In genomic region chr2:178361588-178361987, GRCh38 we compare ENCODE assay signal across 21 cellular contexts.
DNase-seq lines count a peak whose midpoint lies in the region; ATAC-seq, FAIRE-seq and TF ChIP-seq lines count a peak whose summit lies in the region.
"Had no signal": no experiment of that assay in that cellular context is flagged by ENCODE, and none has a peak within 500 bp of the region (broad histone marks: within the 10 kb centered on the region; RNA-seq: fewer than 3 reads in every experiment).

No MANE protein-coding gene starts in this region.

- no peaks in the 10 kb centered on the region for H3K79me2 ChIP-seq in mesendoderm (ENCODE audit: control insufficient read depth, insufficient read depth, low read length)

- H3K23ac ChIP-seq in mesendoderm (ENCODE audit: low read length) = peak overlapping the region; percentile 66

- no peak overlapping the region for H2AK5ac ChIP-seq in mesendoderm (ENCODE audit: low read length)

- WGBS in mesendoderm (ENCODE audit: extremely low coverage, insufficient coverage, low lambda C conversion rate) = no CpG with 5 or more reads among the region's 4 CpGs

- no peaks in the 10 kb centered on the region for H3K79me1 ChIP-seq in mesendoderm (ENCODE audit: low read length)

- ATAC-seq in natural killer cell treated with Interleukin-12 subunit alpha and Interleukin-12 subunit beta and Interleukin-15 and Interleukin-18, amount 100 ng/mL, for 72 hours = no peak
- ATAC-seq: CD8-positive, alpha-beta T cell had no signal

- no peak overlapping the region for H2BK15ac ChIP-seq in mesendoderm (replicated peaks; ENCODE audit: low read depth)

- H3K27me3 Mint-ChIP-seq in natural killer cell treated with Interleukin-12 subunit alpha and Interleukin-12 subunit beta and Interleukin-15 and Interleukin-18, amount 100 ng/mL, for 72 hours = peaks cover 10 to 11% of the 10 kb centered on the region in 2 donors

- H3K4me2 ChIP-seq in mesendoderm (ENCODE audit: low read length) = no peak overlapping the region
- H3K4me2 ChIP-seq: BLaER1 had no signal

- H2BK5ac ChIP-seq in mesendoderm (ENCODE audit: low read length) = no peak overlapping the region

- H3K4me3 ChIP-seq in mesendoderm (ENCODE audit: low read length) = no peak overlapping the region
- H3K4me3 ChIP-seq: BLaER1, HAP-1 had no signal

- no peak overlapping the region for H4K5ac ChIP-seq in mesendoderm (ENCODE audit: low read length)

- H3K27ac ChIP-seq in mesendoderm (ENCODE audit: low read depth, low read length) = no peak overlapping the region
- H3K27ac ChIP-seq: BLaER1, C4-2B had no signal

- in situ Hi-C loops in G401 (cut with HindIII; ENCODE audit: low sequenced_read_pairs) = no loop called here

- no peak overlapping the region for H3K18ac ChIP-seq in mesendoderm (ENCODE audit: low read length)

- no peak overlapping the region for H4K8ac ChIP-seq in mesendoderm (ENCODE audit: low read depth, low read length)

- no peak for DNase-seq in D721Med (ENCODE audit: insufficient read length, low spot score)
- DNase-seq in G401 (ENCODE audit: low spot score) = peak; percentile 4
- peak; percentile 22 for DNase-seq in NCI-H524 treated with DMSO at 0.1 percent for 48 hours (lab: John Stamatoyannopoulos, UW)
- DNase-seq in mesendoderm = no peak
- no peak for DNase-seq in natural killer cell treated with Interleukin-12 subunit alpha and Interleukin-12 subunit beta and Interleukin-15 and Interleukin-18, amount 100 ng/mL, for 72 hours (ENCODE audit: low spot score)
- DNase-seq in NCI-H2171 (lab: John Stamatoyannopoulos, UW) = no peak
- DNase-seq: Caco-2; CD4-positive, CD25-positive, alpha-beta regulatory T cell; CD8-positive, alpha-beta T cell; DMS 273 treated with DMSO at 0.1 percent for 48 hours; DMS79; EL; GF-D8; GOT3; HFFc6 had no signal

- no peak overlapping the region for H3K4ac ChIP-seq in mesendoderm (ENCODE audit: low read depth, low read length)

- no peak overlapping the region for H3K9ac ChIP-seq in mesendoderm (ENCODE audit: low read length)
- H3K9ac ChIP-seq: BLaER1 had no signal

- H3K27ac Mint-ChIP-seq in natural killer cell treated with Interleukin-12 subunit alpha and Interleukin-12 subunit beta and Interleukin-15 and Interleukin-18, amount 100 ng/mL, for 72 hours = no peak overlapping the region
- H3K27ac Mint-ChIP-seq: B cell; CD4-positive, CD25-positive, alpha-beta regulatory T cell; CD8-positive, alpha-beta T cell; HFFc6 had no signal

- H3K36me3 Mint-ChIP-seq in natural killer cell treated with Interleukin-12 subunit alpha and Interleukin-12 subunit beta and Interleukin-15 and Interleukin-18, amount 100 ng/mL, for 72 hours = peaks cover under 1% of the 10 kb centered on the region
- H3K36me3 Mint-ChIP-seq: CD4-positive, CD25-positive, alpha-beta regulatory T cell; CD8-positive, alpha-beta T cell had no signal

- H3K27me3 ChIP-seq in mesendoderm (ENCODE audit: insufficient read depth, low read length, poor library complexity) = no peaks in the 10 kb centered on the region
- H3K27me3 ChIP-seq: BLaER1 had no signal

- H3K9me3 Mint-ChIP-seq in natural killer cell treated with Interleukin-12 subunit alpha and Interleukin-12 subunit beta and Interleukin-15 and Interleukin-18, amount 100 ng/mL, for 72 hours = peaks cover 6% of the 10 kb centered on the region

- no peaks in the 10 kb centered on the region for H3K36me3 ChIP-seq in mesendoderm (ENCODE audit: control insufficient read depth, insufficient read depth, low read length)
- H3K36me3 ChIP-seq: BLaER1, HAP-1 had no signal

- peak; percentile 92 for FAIRE-seq in D721Med (lab: Jason Lieb, UNC)
- FAIRE-seq: GM12891, H54 had no signal

- no peak overlapping the region for H3K4me3 Mint-ChIP-seq in natural killer cell treated with Interleukin-12 subunit alpha and Interleukin-12 subunit beta and Interleukin-15 and Interleukin-18, amount 100 ng/mL, for 72 hours
- H3K4me3 Mint-ChIP-seq: B cell; CD4-positive, CD25-positive, alpha-beta regulatory T cell; CD8-positive, alpha-beta T cell; HFFc6 had no signal

- no peaks in the 10 kb centered on the region for H3K4me1 Mint-ChIP-seq in natural killer cell treated with Interleukin-12 subunit alpha and Interleukin-12 subunit beta and Interleukin-15 and Interleukin-18, amount 100 ng/mL, for 72 hours (ENCODE audit: low read depth in 2 of 2)
- H3K4me1 Mint-ChIP-seq: B cell; CD4-positive, CD25-positive, alpha-beta regulatory T cell had no signal

- H3K4me1 ChIP-seq in mesendoderm (ENCODE audit: control insufficient read depth, low read depth, low read length) = no peaks in the 10 kb centered on the region
- H3K4me1 ChIP-seq: BLaER1, Caco-2, HAP-1 had no signal

- H2BK120ac ChIP-seq in mesendoderm (ENCODE audit: low read depth, low read length) = no peak overlapping the region

- H3K56ac ChIP-seq in mesendoderm (ENCODE audit: low read length) = no peak overlapping the region

- no peak for TF ChIP-seq CTCF in D721Med (IDR thresholded peaks at IDR 0.05; ENCODE audit: insufficient read depth, missing control alignments)

Comparison
In these comparisons a context has a peak if more than half of its experiments do, and no peak if none do; other contexts are left out.
1. DNase-seq: peak in G401 (single experiment) and NCI-H524 treated with DMSO at 0.1 percent for 48 hours (single experiment); none in D721Med (single experiment), mesendoderm (single experiment), natural killer cell treated with Interleukin-12 subunit alpha and Interleukin-12 subunit beta and Interleukin-15 and Interleukin-18, amount 100 ng/mL, for 72 hours (single experiment) and NCI-H2171 (single experiment).